ENCODE assay signal across 9 cellular contexts in the genomic region with DNA sequence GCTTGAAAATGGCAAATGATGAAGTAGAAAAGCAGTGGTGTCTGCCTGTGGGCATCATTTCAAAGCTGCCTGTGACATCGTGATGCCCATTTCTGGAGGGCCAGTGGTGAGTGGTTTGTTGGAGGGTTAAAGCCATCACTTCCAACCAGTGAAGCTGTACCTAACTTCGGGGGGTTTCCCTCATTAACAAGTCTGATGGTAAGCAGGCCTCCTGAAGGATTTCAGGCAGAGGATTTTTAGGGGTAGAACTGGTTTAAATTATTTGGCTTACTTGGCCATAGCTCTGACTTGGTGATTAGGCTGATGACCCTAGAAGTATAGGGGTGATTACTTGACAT. TPM values are rescaled to one million over a fixed set of nuclear protein-coding genes. Genes with fewer than 3 reads are reported as not detected.
DNase-seq lines count a peak whose midpoint lies in the region; ATAC-seq, FAIRE-seq and TF ChIP-seq lines count a peak whose summit lies in the region.
"Had no signal": no experiment of that assay in that cellular context is flagged by ENCODE, and none has a peak within 500 bp of the region (broad histone marks: within the 10 kb centered on the region; RNA-seq: fewer than 3 reads in every experiment).

No MANE protein-coding gene starts in this region.

- no peaks in the 10 kb centered on the region for H3K9me3 Mint-ChIP-seq in HFFc6
- H3K9me3 Mint-ChIP-seq in activated CD4-positive, alpha-beta memory T cell treated with anti-CD3 and anti-CD28 coated beads, Interleukin-2, amount 10 ng/mL, durations not matched to agents 7 days and 5 days = peaks cover 4% of the 10 kb centered on the region

- ATAC-seq in GM18861 (IDR thresholded peaks at IDR 0.05; ENCODE audit: unreplicated experiment) (peak; percentile 26), HG03095 (IDR thresholded peaks at IDR 0.05; ENCODE audit: unreplicated experiment) (no peak)

- POLR2A ChIA-PET in activated CD4-positive, alpha-beta memory T cell treated with anti-CD3 and anti-CD28 coated beads, Interleukin-2, amount 10 ng/mL, durations not matched to agents 7 days and 5 days (lab: Charles Lee) = interaction anchor here (0.8 to 19.6 kb wide), 10 partner anchors 9 to 295 kb away, joined by 3 to 779 read pairs (median 8); partner anchors contain the start of genes DMXL1 and TNFAIP8

- intact Hi-C loops in kidney (cut with DNase I) = no loop called here

- TF ChIP-seq CTCF in HFFc6 (IDR thresholded peaks at IDR 0.05) (no peak), kidney (IDR thresholded peaks at IDR 0.05; ENCODE audit: borderline replicate concordance, extremely low read depth, insufficient read depth) (no peak)

- H3K4me3 ChIP-seq in skin epidermis (no peak overlapping the region), kidney (ENCODE audit: low read length in 2 of 2) (no peak overlapping the region)

- H3K36me3 Mint-ChIP-seq in HFFc6 (ENCODE audit: low read depth) = no peaks in the 10 kb centered on the region
- peaks cover 78% of the 10 kb centered on the region for H3K36me3 Mint-ChIP-seq in activated CD4-positive, alpha-beta memory T cell treated with anti-CD3 and anti-CD28 coated beads, Interleukin-2, amount 10 ng/mL, durations not matched to agents 7 days and 5 days (ENCODE audit: low read depth)

- H3K9ac ChIP-seq in kidney (ENCODE audit: low read length in 2 of 2) = no peak overlapping the region

- no peaks in the 10 kb centered on the region for H3K36me3 ChIP-seq in kidney (ENCODE audit: control insufficient read depth in 1 of 2, insufficient read depth in 2 of 2, low read length in 2 of 2)

- no peak overlapping the region for H3K4me3 Mint-ChIP-seq in HFFc6
- H3K4me3 Mint-ChIP-seq in activated CD4-positive, alpha-beta memory T cell treated with anti-CD3 and anti-CD28 coated beads, Interleukin-2, amount 10 ng/mL, durations not matched to agents 7 days and 5 days = peak overlapping the region; percentile 22

- FAIRE-seq in kidney (lab: Jason Lieb, UNC) = no peak

- CTCF ChIA-PET in activated CD4-positive, alpha-beta memory T cell treated with anti-CD3 and anti-CD28 coated beads, Interleukin-2, amount 10 ng/mL, durations not matched to agents 7 days and 5 days (lab: Charles Lee) = interaction anchor here (1.1 to 2.1 kb wide), 4 partner anchors 9 to 99 kb away, joined by 3 to 11 read pairs (median 4); no protein-coding TSS in a partner anchor

- H3K27ac ChIP-seq in skin epidermis (peak overlapping the region in 11 of 21 experiments; percentile 10 to 70 (median 45)), kidney (ENCODE audit: low read depth in 2 of 2, low read length in 2 of 2) (no peak overlapping the region)

- 0 out of 2 replicates have a peak overlapping the region, but pooled peaks have one; percentile 16 for H3K27ac Mint-ChIP-seq in HFFc6
- H3K27ac Mint-ChIP-seq in activated CD4-positive, alpha-beta memory T cell treated with anti-CD3 and anti-CD28 coated beads, Interleukin-2, amount 10 ng/mL, durations not matched to agents 7 days and 5 days = peak overlapping the region; percentile 81

- DNase-seq in HFFc6 (no peak), DMS53 (lab: John Stamatoyannopoulos, UW) (no peak), kidney (no peak)
- DNase-seq in activated CD4-positive, alpha-beta memory T cell treated with anti-CD3 and anti-CD28 coated beads, Interleukin-2, amount 10 ng/mL, durations not matched to agents 7 days and 5 days = no peak
- DNase-seq in activated effector memory CD4-positive, alpha-beta T cell treated with Interleukin-2 at 50 U/mL for 16 hours = no peak
- DNase-seq: EL had no signal

- no peaks in the 10 kb centered on the region for H3K9me3 ChIP-seq in kidney (ENCODE audit: control insufficient read depth in 1 of 2, low read length in 2 of 2)

- peaks cover 0 to 10% of the 10 kb centered on the region in 2 donors for H3K4me1 ChIP-seq in kidney (ENCODE audit: control insufficient read depth in 1 of 2, insufficient read depth in 1 of 2, low read depth in 1 of 2, low read length in 2 of 2)

- peaks cover 1% of the 10 kb centered on the region; the same call in 1 of the 2 replicates for H3K27me3 Mint-ChIP-seq in HFFc6 (ENCODE audit: insufficient read depth)
- H3K27me3 Mint-ChIP-seq in activated CD4-positive, alpha-beta memory T cell treated with anti-CD3 and anti-CD28 coated beads, Interleukin-2, amount 10 ng/mL, durations not matched to agents 7 days and 5 days = no peaks in the 10 kb centered on the region

- peaks cover 78% of the 10 kb centered on the region for H3K4me1 Mint-ChIP-seq in HFFc6 (ENCODE audit: low read depth)
- H3K4me1 Mint-ChIP-seq in activated CD4-positive, alpha-beta memory T cell treated with anti-CD3 and anti-CD28 coated beads, Interleukin-2, amount 10 ng/mL, durations not matched to agents 7 days and 5 days = peaks cover 94% of the 10 kb centered on the region

RNA-seq across cellular contexts. Expression of gene TNFAIP8, which starts 10.7 kb away (rescaled TPM):
- total RNA-seq in HFFc6 (2021; fragmentation: NEBNext Ultra II Directional; extraction: Animal tissue kit (Norgen Biotek cat#: 25700)) = 10 to 100 TPM in 4 of 6 experiments, 1 to 10 TPM in 2; 8.0 to 13.9 (median 10.5) TPM
- total RNA-seq in activated CD4-positive, alpha-beta memory T cell treated with anti-CD3 and anti-CD28 coated beads, Interleukin-2, amount 10 ng/mL, durations not matched to agents 7 days and 5 days = 100 to 1,000 TPM; 161 to 163 TPM
- 41.5 TPM for total RNA-seq in kidney
- polyA plus RNA-seq in kidney (ENCODE audit: insufficient read depth, low read depth, low replicate concordance) = 13.3 TPM

Comparison
In these comparisons a context has a peak if more than half of its experiments do, and no peak if none do; other contexts are left out.
1. H3K27ac ChIP-seq: peak in skin epidermis (11 of 21); none in kidney (0 of 2).